In genomic region chr11:122176651-122177050, GRCh38 we compare ENCODE assay signal across 2 cellular contexts.
TF ChIP-seq lines count a peak whose summit lies in the region.

No MANE protein-coding gene starts in this region.

TF ChIP-seq in HCT116, 20 proteins besides CTCF, POLR2A, EP300 and RAD21:
- TF ChIP-seq, protein P1, sequence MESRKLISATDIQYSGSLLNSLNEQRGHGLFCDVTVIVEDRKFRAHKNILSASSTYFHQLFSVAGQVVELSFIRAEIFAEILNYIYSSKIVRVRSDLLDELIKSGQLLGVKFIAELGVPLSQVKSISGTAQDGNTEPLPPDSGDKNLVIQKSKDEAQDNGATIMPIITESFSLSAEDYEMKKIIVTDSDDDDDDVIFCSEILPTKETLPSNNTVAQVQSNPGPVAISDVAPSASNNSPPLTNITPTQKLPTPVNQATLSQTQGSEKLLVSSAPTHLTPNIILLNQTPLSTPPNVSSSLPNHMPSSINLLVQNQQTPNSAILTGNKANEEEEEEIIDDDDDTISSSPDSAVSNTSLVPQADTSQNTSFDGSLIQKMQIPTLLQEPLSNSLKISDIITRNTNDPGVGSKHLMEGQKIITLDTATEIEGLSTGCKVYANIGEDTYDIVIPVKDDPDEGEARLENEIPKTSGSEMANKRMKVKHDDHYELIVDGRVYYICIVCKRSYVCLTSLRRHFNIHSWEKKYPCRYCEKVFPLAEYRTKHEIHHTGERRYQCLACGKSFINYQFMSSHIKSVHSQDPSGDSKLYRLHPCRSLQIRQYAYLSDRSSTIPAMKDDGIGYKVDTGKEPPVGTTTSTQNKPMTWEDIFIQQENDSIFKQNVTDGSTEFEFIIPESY (IDR thresholded peaks at IDR 0.05; ENCODE audit: extremely low read depth, insufficient replicate concordance, low read length) = no peak
- TF ChIP-seq FOSL1 (IDR thresholded peaks at IDR 0.05; ENCODE audit: low read depth) (no peak), SP1 (IDR thresholded peaks at IDR 0.05; ENCODE audit: low read depth) (no peak), CEBPB (IDR thresholded peaks at IDR 0.05; ENCODE audit: low read depth) (no peak), EZH2phosphoT487 (IDR thresholded peaks at IDR 0.05; ENCODE audit: borderline replicate concordance) (no peak), EZH2 (IDR thresholded peaks at IDR 0.05) (no peak), TCF7L2 (IDR thresholded peaks at IDR 0.05; ENCODE audit: borderline replicate concordance, extremely low read depth, insufficient read depth, insufficient read length) (no peak), YY1 (IDR thresholded peaks at IDR 0.05; ENCODE audit: extremely low read depth, insufficient replicate concordance, low read depth, low read length) (no peak), MAX (IDR thresholded peaks at IDR 0.05) (no peak), ELF1 (IDR thresholded peaks at IDR 0.05; ENCODE audit: borderline replicate concordance, low read depth) (no peak), EGR1 (IDR thresholded peaks at IDR 0.05; ENCODE audit: low read depth) (no peak), POLR2AphosphoS5 (IDR thresholded peaks at IDR 0.05; ENCODE audit: low read depth, low read length) (no peak), SIN3A (IDR thresholded peaks at IDR 0.05; ENCODE audit: low read depth) (no peak), SRF (IDR thresholded peaks at IDR 0.05; ENCODE audit: low read depth) (no peak), ZFX (IDR thresholded peaks at IDR 0.05) (no peak), CBX3 (IDR thresholded peaks at IDR 0.05; ENCODE audit: low read depth) (no peak), JUND (IDR thresholded peaks at IDR 0.05) (no peak), ZNF274 (IDR thresholded peaks at IDR 0.05; ENCODE audit: low read depth, low read length) (no peak)
- TF ChIP-seq, protein P2, sequence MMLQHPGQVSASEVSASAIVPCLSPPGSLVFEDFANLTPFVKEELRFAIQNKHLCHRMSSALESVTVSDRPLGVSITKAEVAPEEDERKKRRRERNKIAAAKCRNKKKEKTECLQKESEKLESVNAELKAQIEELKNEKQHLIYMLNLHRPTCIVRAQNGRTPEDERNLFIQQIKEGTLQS (IDR thresholded peaks at IDR 0.05) = no peak

TF ChIP-seq in HepG2, 621 proteins besides CTCF, POLR2A, EP300 and RAD21:
- TF ChIP-seq ELF1 (CRISPR knock-in tag; IDR thresholded peaks at IDR 0.05) (no peak), ZBTB14 (CRISPR knock-in tag; IDR thresholded peaks at IDR 0.05) (no peak), HOXA5 (CRISPR knock-in tag; IDR thresholded peaks at IDR 0.05) (no peak), IRX3 (CRISPR knock-in tag; IDR thresholded peaks at IDR 0.05; ENCODE audit: borderline replicate concordance, low read depth) (no peak), TRIM22 (IDR thresholded peaks at IDR 0.05) (no peak), ZNF543 (CRISPR knock-in tag; IDR thresholded peaks at IDR 0.05) (no peak), U2AF2 (IDR thresholded peaks at IDR 0.05; ENCODE audit: low read depth, low read length) (no peak), MAZ (IDR thresholded peaks at IDR 0.05; ENCODE audit: borderline replicate concordance, low read depth, low read length) (no peak), MAZ (CRISPR knock-in tag; IDR thresholded peaks at IDR 0.05; ENCODE audit: low read depth) (no peak), HHEX (CRISPR knock-in tag; IDR thresholded peaks at IDR 0.05) (no peak), ZNF746 (CRISPR knock-in tag; IDR thresholded peaks at IDR 0.05) (no peak), TERF1 (CRISPR knock-in tag; IDR thresholded peaks at IDR 0.05) (no peak), AFF4 (CRISPR knock-in tag; IDR thresholded peaks at IDR 0.05) (no peak), GABPA (IDR thresholded peaks at IDR 0.05; ENCODE audit: low read depth, low read length) (no peak), GABPA (CRISPR knock-in tag; IDR thresholded peaks at IDR 0.05; ENCODE audit: low read depth) (no peak)
- TF ChIP-seq, protein P3, sequence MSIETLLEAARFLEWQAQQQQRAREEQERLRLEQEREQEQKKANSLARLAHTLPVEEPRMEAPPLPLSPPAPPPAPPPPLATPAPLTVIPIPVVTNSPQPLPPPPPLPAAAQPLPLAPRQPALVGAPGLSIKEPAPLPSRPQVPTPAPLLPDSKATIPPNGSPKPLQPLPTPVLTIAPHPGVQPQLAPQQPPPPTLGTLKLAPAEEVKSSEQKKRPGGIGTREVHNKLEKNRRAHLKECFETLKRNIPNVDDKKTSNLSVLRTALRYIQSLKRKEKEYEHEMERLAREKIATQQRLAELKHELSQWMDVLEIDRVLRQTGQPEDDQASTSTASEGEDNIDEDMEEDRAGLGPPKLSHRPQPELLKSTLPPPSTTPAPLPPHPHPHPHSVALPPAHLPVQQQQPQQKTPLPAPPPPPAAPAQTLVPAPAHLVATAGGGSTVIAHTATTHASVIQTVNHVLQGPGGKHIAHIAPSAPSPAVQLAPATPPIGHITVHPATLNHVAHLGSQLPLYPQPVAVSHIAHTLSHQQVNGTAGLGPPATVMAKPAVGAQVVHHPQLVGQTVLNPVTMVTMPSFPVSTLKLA (IDR thresholded peaks at IDR 0.05) = no peak
- TF ChIP-seq, protein P4, sequence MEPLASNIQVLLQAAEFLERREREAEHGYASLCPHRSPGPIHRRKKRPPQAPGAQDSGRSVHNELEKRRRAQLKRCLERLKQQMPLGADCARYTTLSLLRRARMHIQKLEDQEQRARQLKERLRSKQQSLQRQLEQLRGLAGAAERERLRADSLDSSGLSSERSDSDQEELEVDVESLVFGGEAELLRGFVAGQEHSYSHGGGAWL (CRISPR knock-in tag; IDR thresholded peaks at IDR 0.05) = no peak
- TF ChIP-seq, protein P5, sequence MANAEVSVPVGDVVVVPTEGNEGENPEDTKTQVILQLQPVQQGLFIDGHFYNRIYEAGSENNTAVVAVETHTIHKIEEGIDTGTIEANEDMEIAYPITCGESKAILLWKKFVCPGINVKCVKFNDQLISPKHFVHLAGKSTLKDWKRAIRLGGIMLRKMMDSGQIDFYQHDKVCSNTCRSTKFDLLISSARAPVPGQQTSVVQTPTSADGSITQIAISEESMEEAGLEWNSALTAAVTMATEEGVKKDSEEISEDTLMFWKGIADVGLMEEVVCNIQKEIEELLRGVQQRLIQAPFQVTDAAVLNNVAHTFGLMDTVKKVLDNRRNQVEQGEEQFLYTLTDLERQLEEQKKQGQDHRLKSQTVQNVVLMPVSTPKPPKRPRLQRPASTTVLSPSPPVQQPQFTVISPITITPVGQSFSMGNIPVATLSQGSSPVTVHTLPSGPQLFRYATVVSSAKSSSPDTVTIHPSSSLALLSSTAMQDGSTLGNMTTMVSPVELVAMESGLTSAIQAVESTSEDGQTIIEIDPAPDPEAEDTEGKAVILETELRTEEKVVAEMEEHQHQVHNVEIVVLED (CRISPR knock-in tag; IDR thresholded peaks at IDR 0.05; ENCODE audit: borderline replicate concordance) = no peak
